Comparison of ENCODE assay signal across 28 cellular contexts in the genomic region with DNA sequence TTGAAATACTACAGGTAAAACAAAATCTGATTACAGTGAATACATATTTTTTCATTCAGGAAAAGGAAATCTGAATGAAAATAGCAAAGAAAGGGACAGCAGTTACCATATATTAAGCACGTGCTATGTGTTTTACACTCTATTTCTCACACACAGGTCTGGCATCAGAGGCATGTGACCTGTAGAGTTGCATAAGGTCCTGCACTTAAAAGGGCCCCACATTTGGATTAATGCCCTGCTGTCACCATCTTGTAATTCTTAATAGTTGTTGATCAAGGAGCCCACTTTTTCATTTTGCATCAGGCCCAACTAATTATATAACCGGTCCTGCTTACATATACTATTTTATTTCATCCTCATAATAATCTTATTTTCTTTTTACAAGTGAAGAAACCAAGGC.
"Had no signal": no experiment of that assay in that cellular context is flagged by ENCODE, and none has a peak within 500 bp of the region (broad histone marks: within the 10 kb centered on the region; RNA-seq: fewer than 3 reads in every experiment).

No MANE protein-coding gene starts in this region.

- H3K4me3 ChIP-seq: colonic mucosa, esophagus squamous epithelium, gastrocnemius medialis, heart right ventricle, lower lobe of right lung, mucosa of descending colon had no signal

- H3K27me3 Mint-ChIP-seq: dendritic cell treated with granulocyte-macrophage colony-stimulating factor and Interleukin-4, amounts not matched to agents 40 ng/mL and 50 ng/mL, for 4 days; effector memory CD8-positive, alpha-beta T cell had no signal

- H3K36me3 ChIP-seq: colonic mucosa, esophagus squamous epithelium, gastrocnemius medialis, heart right ventricle, lower lobe of right lung had no signal

- FAIRE-seq: endometrium, kidney had no signal

- DNase-seq: colonic mucosa; cortex of kidney; effector CD8-positive, alpha-beta T cell; effector memory CD8-positive, alpha-beta T cell; endodermal cell; erythroblast; esophagus squamous epithelium; foreskin fibroblast; foreskin melanocyte; gastrocnemius medialis; glutamatergic neuron; head of caudate nucleus; heart right ventricle; hippocampal formation; immature natural killer cell; islet precursor cell; kidney; kidney glomerular epithelial cell; left colon; left ventricle myocardium superior; lower lobe of right lung; mesenchymal stem cell; mucosa of descending colon; naive B cell had no signal

- H3K4me1 Mint-ChIP-seq: endodermal cell, immature natural killer cell, mesothelial cell of epicardium had no signal

- H3K27me3 ChIP-seq: colonic mucosa, esophagus squamous epithelium, gastrocnemius medialis, heart right ventricle had no signal

- H3K4me1 ChIP-seq: colonic mucosa, esophagus squamous epithelium, gastrocnemius medialis, heart right ventricle, lower lobe of right lung had no signal

- H3K4me3 Mint-ChIP-seq: dendritic cell treated with granulocyte-macrophage colony-stimulating factor and Interleukin-4, amounts not matched to agents 40 ng/mL and 50 ng/mL, for 4 days; effector memory CD8-positive, alpha-beta T cell; endodermal cell; immature natural killer cell; mesothelial cell of epicardium; naive B cell had no signal

- H3K27ac ChIP-seq: colonic mucosa, epithelial cell of prostate, esophagus squamous epithelium, gastrocnemius medialis, heart right ventricle, lower lobe of right lung had no signal

- H3K36me3 Mint-ChIP-seq: immature natural killer cell, mesothelial cell of epicardium, naive B cell had no signal

- H3K9me3 ChIP-seq: colonic mucosa, gastrocnemius medialis, lower lobe of right lung, mucosa of descending colon had no signal

- H3K27ac Mint-ChIP-seq: dendritic cell treated with granulocyte-macrophage colony-stimulating factor and Interleukin-4, amounts not matched to agents 40 ng/mL and 50 ng/mL, for 4 days; effector memory CD8-positive, alpha-beta T cell; endodermal cell; immature natural killer cell; mesothelial cell of epicardium; naive B cell had no signal
